Comparison of ENCODE assay signal across 22 cellular contexts in the genomic region with DNA sequence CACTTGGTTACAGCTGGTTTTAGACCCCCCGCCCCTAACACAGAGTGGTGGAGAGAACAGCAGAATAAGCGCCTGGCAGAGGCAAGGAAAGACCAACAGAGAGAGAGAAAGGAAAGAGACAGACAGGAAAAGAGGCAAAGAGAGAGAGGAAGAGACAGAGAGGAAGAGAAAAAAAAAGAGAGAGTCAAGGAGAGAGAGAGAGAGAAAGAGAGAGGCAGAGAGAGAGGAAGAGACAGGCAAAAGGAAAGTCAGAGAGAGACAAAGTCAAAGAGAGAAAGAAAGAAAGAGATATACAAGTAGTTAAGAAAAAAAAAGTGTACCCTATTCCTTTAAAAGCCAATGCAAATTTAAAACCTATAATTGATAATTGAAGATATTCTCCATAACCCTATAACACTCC. TPM values are rescaled to one million over a fixed set of nuclear protein-coding genes. Genes with fewer than 3 reads are reported as not detected.
A peak's percentile ranks its signal among the peaks of the same experiment; 100 is the strongest.
DNase-seq lines count a peak whose midpoint lies in the region; ATAC-seq, FAIRE-seq and TF ChIP-seq lines count a peak whose summit lies in the region.
"Had no signal": no experiment of that assay in that cellular context is flagged by ENCODE, and none has a peak within 500 bp of the region (broad histone marks: within the 10 kb centered on the region; RNA-seq: fewer than 3 reads in every experiment).

No MANE protein-coding gene starts in this region.

- H3K4me1 ChIP-seq in CD4-positive, alpha-beta memory T cell (ENCODE audit: insufficient read depth, low read length), result peaks cover 16% of the 10 kb centered on the region
- no peaks in the 10 kb centered on the region for H3K4me1 ChIP-seq in HEK293 (ENCODE audit: control insufficient read depth, insufficient read depth, low read length)
- peaks cover 7% of the 10 kb centered on the region for H3K4me1 ChIP-seq in GM12878 (ENCODE audit: control insufficient read depth, insufficient read depth, low read length)
- H3K4me1 ChIP-seq in vagina, result no peaks in the 10 kb centered on the region
- H3K4me1 ChIP-seq: BLaER1, Peyer's patch had no signal

- no peak for TF ChIP-seq CTCF in HEK293 (tag by site-specific recombination; IDR thresholded peaks at IDR 0.05)
- TF ChIP-seq CTCF in GM12878 (IDR thresholded peaks at IDR 0.05 in 2 of 3, conservative IDR thresholded peaks at IDR 0.05 in 1 of 3; ENCODE audit: control insufficient read depth in 2 of 3, extremely low read depth in 1 of 3, insufficient read depth in 1 of 3, low read depth in 3 of 3, low read length in 3 of 3), result no peak
- TF ChIP-seq CTCF in natural killer cell (IDR thresholded peaks at IDR 0.05), result no peak
- TF ChIP-seq CTCF in vagina (IDR thresholded peaks at IDR 0.05), result no peak

- no peak for TF ChIP-seq EP300 in GM12878 (IDR thresholded peaks at IDR 0.05; ENCODE audit: borderline replicate concordance in 1 of 2, control insufficient read depth in 1 of 2, low read depth in 2 of 2, low read length in 2 of 2)

- H3K27me3 ChIP-seq in CD4-positive, alpha-beta memory T cell (ENCODE audit: insufficient read depth, low read length), result no peaks in the 10 kb centered on the region
- H3K27me3 ChIP-seq in GM12878 (replicated peaks in 1 of 2; ENCODE audit: control insufficient read depth in 2 of 2, insufficient read depth in 2 of 2, low read length in 1 of 2) (no peaks in the 10 kb centered on the region), vagina (no peaks in the 10 kb centered on the region)
- H3K27me3 ChIP-seq: BLaER1, Peyer's patch, SJCRH30 had no signal

- no peaks in the 10 kb centered on the region for H3K79me2 ChIP-seq in GM12878 (ENCODE audit: control insufficient read depth, insufficient read depth, low read length)

- no peak overlapping the region for H3K4me2 ChIP-seq in GM12878 (ENCODE audit: control insufficient read depth, insufficient read depth)
- H3K4me2 ChIP-seq: BLaER1 had no signal

- H3K27ac Mint-ChIP-seq in CD4-positive, alpha-beta memory T cell, result peak overlapping the region; percentile 0 to 78 (median 11)
- H3K27ac Mint-ChIP-seq in natural killer cell, result peak overlapping the region; percentile 65 to 81
- H3K27ac Mint-ChIP-seq: CD4-positive, alpha-beta T cell had no signal

- ATAC-seq in GM12878 (no peak), natural killer cell (no peak), GM18505 (IDR thresholded peaks at IDR 0.05; ENCODE audit: unreplicated experiment) (no peak), GM18873 (IDR thresholded peaks at IDR 0.05; ENCODE audit: low FRiP score, unreplicated experiment) (no peak)
- ATAC-seq: HCT116 had no signal

- H4K20me1 ChIP-seq in GM12878 (ENCODE audit: control insufficient read depth, insufficient read depth), result no peaks in the 10 kb centered on the region
- H4K20me1 ChIP-seq: BLaER1 had no signal

- H2AFZ ChIP-seq in GM12878 (ENCODE audit: control insufficient read depth, low read depth, low read length), result peak overlapping the region; percentile 80

- in situ Hi-C loops in GM12878 (cut with MboI), result loop anchor here (10.0 kb wide), 1 partner anchor 676 kb away; no protein-coding TSS in a partner anchor

- no peaks in the 10 kb centered on the region for H3K36me3 Mint-ChIP-seq in CD4-positive, alpha-beta memory T cell
- no peaks in the 10 kb centered on the region for H3K36me3 Mint-ChIP-seq in natural killer cell

- SMC1A ChIA-PET in GM12878 (lab: Charles Lee; ENCODE audit: uncharacterized antibody, unreplicated experiment), result interaction anchor here (15.7 kb wide), 1 partner anchor 6 kb away, joined by 311 read pairs; no protein-coding TSS in a partner anchor

- no peaks in the 10 kb centered on the region for H3K9me3 ChIP-seq in CD4-positive, alpha-beta memory T cell (ENCODE audit: control insufficient read depth in 1 of 2, low read length in 2 of 2)
- H3K9me3 ChIP-seq in HEK293 (ENCODE audit: control insufficient read depth, insufficient read depth, low read depth, low read length) (no peaks in the 10 kb centered on the region), GM12878 (replicated peaks; ENCODE audit: control insufficient read depth, insufficient read depth, low read length) (no peaks in the 10 kb centered on the region), vagina (no peaks in the 10 kb centered on the region)
- H3K9me3 ChIP-seq: Peyer's patch, SJCRH30 had no signal

- peaks cover 6 to 15% (median 12%) of the 10 kb centered on the region in 4 donors for H3K4me1 Mint-ChIP-seq in CD4-positive, alpha-beta memory T cell
- peaks cover 41 to 48% of the 10 kb centered on the region in 2 donors for H3K4me1 Mint-ChIP-seq in natural killer cell

- 96% methylated on average over 2 of the region's 2 CpGs for WGBS in GM12878 (ENCODE audit: insufficient coverage, insufficient replicate concordance, low lambda C conversion rate, missing lambda C conversion rate)

- intact Hi-C loops in CD4-positive, alpha-beta memory T cell (cut with micrococcal nuclease), result no loop called here
- intact Hi-C loops in GM12878 (cut with micrococcal nuclease; ENCODE audit: unreplicated experiment), result no loop called here
- intact Hi-C loops in natural killer cell (cut with micrococcal nuclease), result no loop called here
- intact Hi-C loops in vagina (cut with DNase I), result no loop called here

- no peak for TF ChIP-seq RAD21 in GM12878 (IDR thresholded peaks at IDR 0.05; ENCODE audit: insufficient read depth, low read depth, low read length)

- no peak overlapping the region for H3K27ac ChIP-seq in CD4-positive, alpha-beta memory T cell (ENCODE audit: low read depth, low read length)
- H3K27ac ChIP-seq in HEK293 (ENCODE audit: extremely low read depth, low read depth, low read length) (no peak overlapping the region), GM12878 (ENCODE audit: control insufficient read depth, insufficient read depth) (no peak overlapping the region), vagina (no peak overlapping the region)
- H3K27ac ChIP-seq: BLaER1, Peyer's patch, SJCRH30 had no signal

- peaks cover 0 to 1% (median 0%) of the 10 kb centered on the region in 8 donors for H3K9me3 Mint-ChIP-seq in CD4-positive, alpha-beta memory T cell
- H3K9me3 Mint-ChIP-seq in natural killer cell, result no peaks in the 10 kb centered on the region
- H3K9me3 Mint-ChIP-seq: CD4-positive, alpha-beta T cell had no signal

- no peak for FAIRE-seq in GM12878 (lab: Jason Lieb, UNC)
- FAIRE-seq: GM12891, H1 had no signal

- RAD21 ChIA-PET in GM12878 (lab: Charles Lee; ENCODE audit: unreplicated experiment), result no interaction called here

- CTCF ChIA-PET in CD4-positive, alpha-beta memory T cell (lab: Charles Lee; ENCODE audit: partially characterized antibody), result no interaction called here
- CTCF ChIA-PET in HEK293 (lab: Yijun Ruan, JAX), result no interaction called here
- CTCF ChIA-PET in GM12878 (lab: Yijun Ruan, JAX), result no interaction called here

- no peak for DNase-seq in CD4-positive, alpha-beta memory T cell
- no peak for DNase-seq in GM12878 (ENCODE audit: low read depth, low spot score)
- no peak for DNase-seq in natural killer cell
- no peak for DNase-seq in vagina (ENCODE audit: extremely low spot score in 2 of 2)
- DNase-seq: CD4-positive, alpha-beta T cell; DND-41; Karpas-422; NCI-H1694; NCI-H2081; NCI-H2171; NCI-H345; NCI-H524 treated with DMSO at 0.1 percent for 48 hours; Peyer's patch; SJCRH30 had no signal

- TF ChIP-seq POLR2A in GM12878 (IDR thresholded peaks at IDR 0.05; ENCODE audit: low read depth, low read length), result no peak
- TF ChIP-seq POLR2A in vagina (IDR thresholded peaks at IDR 0.05), result no peak
- no peak for TF ChIP-seq POLR2A in GM18505 (IDR thresholded peaks at IDR 0.05; ENCODE audit: borderline replicate concordance, extremely low read depth, insufficient read depth, insufficient read length)

- BruUV-seq in GM12878 (replicated peaks; lab: Mats Ljungman, UMichigan), result no TSS peak

- no peak overlapping the region for H3K4me3 ChIP-seq in CD4-positive, alpha-beta memory T cell (ENCODE audit: low read length in 2 of 2)
- H3K4me3 ChIP-seq in HEK293 (ENCODE audit: low read depth, low read length) (no peak overlapping the region), GM12878 (no peak overlapping the region), vagina (no peak overlapping the region)
- H3K4me3 ChIP-seq: BLaER1, Peyer's patch, SJCRH30 had no signal

- peak overlapping the region in 6 of 8 donors; percentile 51 to 70 (median 62) for H3K4me3 Mint-ChIP-seq in CD4-positive, alpha-beta memory T cell
- peak overlapping the region; percentile 75 for H3K4me3 Mint-ChIP-seq in natural killer cell

- H3K36me3 ChIP-seq in CD4-positive, alpha-beta memory T cell (ENCODE audit: insufficient read depth, low read length), result no peaks in the 10 kb centered on the region
- H3K36me3 ChIP-seq in HEK293 (ENCODE audit: control insufficient read depth in 2 of 2, insufficient read depth in 1 of 2, low read length in 2 of 2), result no peaks in the 10 kb centered on the region
- no peaks in the 10 kb centered on the region for H3K36me3 ChIP-seq in GM12878 (ENCODE audit: control insufficient read depth in 2 of 2, insufficient read depth in 2 of 2, low read length in 1 of 2)
- no peaks in the 10 kb centered on the region for H3K36me3 ChIP-seq in vagina
- H3K36me3 ChIP-seq: BLaER1, Peyer's patch, SJCRH30 had no signal

- peaks cover 0 to 3% of the 10 kb centered on the region in 2 donors for H3K27me3 Mint-ChIP-seq in CD4-positive, alpha-beta memory T cell
- no peaks in the 10 kb centered on the region for H3K27me3 Mint-ChIP-seq in natural killer cell (ENCODE audit: low read depth in 2 of 2)
- H3K27me3 Mint-ChIP-seq: CD4-positive, alpha-beta T cell; IgD-negative memory B cell had no signal

- POLR2A ChIA-PET in CD4-positive, alpha-beta memory T cell (lab: Charles Lee; ENCODE audit: partially characterized antibody), result no interaction called here
- POLR2A ChIA-PET in HEK293 (lab: Yijun Ruan, JAX), result no interaction called here
- POLR2A ChIA-PET in GM12878 (lab: Charles Lee), result no interaction called here

- no peak overlapping the region for H3K9ac ChIP-seq in GM12878 (ENCODE audit: control insufficient read depth, insufficient read depth, low read length)
- H3K9ac ChIP-seq: BLaER1 had no signal

RNA-seq across cellular contexts. Expression of gene NEK2, which starts 13.0 kb away (rescaled TPM):
- not detected for total RNA-seq in CD4-positive, alpha-beta memory T cell
- polyA plus RNA-seq in CD4-positive, alpha-beta memory T cell, result not detected
- 15.1 and 16.4 TPM in 2 replicates for total RNA-seq in GM12878 (2013; cell fraction: nucleolus; rRNA removed)
- total RNA-seq in GM12878 (2014; rRNA removed) (33.0 and 37.0 TPM in 2 replicates), GM12878 (2014; rRNA removed; fragmentation: Illumina TruSeq; extraction: Trizol) (45.1 and 47.1 TPM in 2 replicates), GM12878 (2021) (28.7 TPM in 2 replicates), natural killer cell (1 to 10 TPM in 1 of 3 donors, under 1 TPM in 2; 0.78 to 1.0 (median 0.99) TPM), vagina (1.7 TPM)
- 11.4 TPM for polyA plus RNA-seq in GM12878 (2011; ENCODE audit: low read depth)
- polyA plus RNA-seq in GM12878 (2011; rRNA removed) (40.9 and 69.0 TPM in 2 replicates), GM12878 (2014; fragmentation: Illumina TruSeq; extraction: Trizol) (39.4 and 40.8 TPM in 2 replicates), GM12878 (2014; fragmentation: Nextera tagmentation; extraction: Ambion mirVana) (10 to 100 TPM; 16.7 to 21.3 TPM), GM12878 (2014; rRNA removed) (27.3 and 31.0 TPM in 2 replicates), GM12878 (2016; fragmentation: Nextera tagmentation; extraction: Ambion mirVana) (10 to 100 TPM; 46.8 to 49.7 TPM)
- polyA plus RNA-seq in GM12878 (2011; cell fraction: cytosol; rRNA removed), result 20.4 and 22.7 TPM in 2 replicates
- polyA plus RNA-seq in GM12878 (2011; cell fraction: nucleus; rRNA removed), result 18.6 and 27.3 TPM in 2 replicates
- polyA plus RNA-seq in GM12878 (2012), result 11.8 and 19.8 TPM in 2 replicates
- 34.3 and 49.5 TPM in 2 replicates for polyA minus RNA-seq in GM12878 (2011; rRNA and poly(A)+ RNA removed)
- 15.4 and 17.8 TPM in 2 replicates for polyA minus RNA-seq in GM12878 (2011; cell fraction: cytosol; rRNA and poly(A)+ RNA removed)
- polyA minus RNA-seq in GM12878 (2011; cell fraction: nucleus; rRNA and poly(A)+ RNA removed), result 12.2 and 17.8 TPM in 2 replicates
- total RNA-seq: CD4-positive, alpha-beta T cell had no signal
- polyA plus RNA-seq: IgD-negative memory B cell had no signal
